21 cellular contexts compared by ENCODE assay signal in genomic region chr3:13561376-13561775, GRCh38. TPM values are rescaled to one million over a fixed set of nuclear protein-coding genes. Genes with fewer than 3 reads are reported as not detected.
A peak's percentile ranks its signal among the peaks of the same experiment; 100 is the strongest.
DNase-seq lines count a peak whose midpoint lies in the region; TF ChIP-seq lines count a peak whose summit lies in the region.
"Had no signal": no experiment of that assay in that cellular context is flagged by ENCODE, and none has a peak within 500 bp of the region (broad histone marks: within the 10 kb centered on the region; RNA-seq: fewer than 3 reads in every experiment).

No MANE protein-coding gene starts in this region.

- no peak overlapping the region for H3K9ac ChIP-seq in trophoblast cell (ENCODE audit: low read length)
- H3K9ac ChIP-seq in endodermal cell (ENCODE audit: extremely low read depth, low read length, poor library complexity, severe bottlenecking) = no peak overlapping the region

- H2BK5ac ChIP-seq in trophoblast cell (ENCODE audit: low read depth, low read length, poor library complexity) = no peak overlapping the region

- H3K4me3 Mint-ChIP-seq in chondrocyte (ENCODE audit: unreplicated experiment) (no peak overlapping the region), endodermal cell (no peak overlapping the region)
- H3K4me3 Mint-ChIP-seq: CD4-positive, alpha-beta T cell had no signal

- H3K4me1 ChIP-seq in trophoblast cell (ENCODE audit: control insufficient read depth in 1 of 2, insufficient read depth in 2 of 2, low read length in 2 of 2) = peaks cover 10 to 11% of the 10 kb centered on the region in 2 experiments
- peaks cover 3% of the 10 kb centered on the region for H3K4me1 ChIP-seq in endodermal cell (ENCODE audit: control insufficient read depth, insufficient read depth, low read length)
- H3K4me1 ChIP-seq: SJCRH30 had no signal

- no peak overlapping the region for H2AFZ ChIP-seq in trophoblast cell (ENCODE audit: insufficient read depth, low read length, poor library complexity)
- H2AFZ ChIP-seq: PC-9 had no signal

- no peak overlapping the region for H3K4me2 ChIP-seq in trophoblast cell (ENCODE audit: low read length)
- H3K4me2 ChIP-seq: PC-9 had no signal

- H3K27ac ChIP-seq in trophoblast cell (ENCODE audit: low read depth, low read length) = no peak overlapping the region
- H3K27ac ChIP-seq in endodermal cell (ENCODE audit: low read depth, low read length) = no peak overlapping the region
- H3K27ac ChIP-seq: PC-9, SJCRH30 had no signal

- H3K27me3 ChIP-seq in trophoblast cell (ENCODE audit: insufficient read depth, low read length) (no peaks in the 10 kb centered on the region), endodermal cell (ENCODE audit: control insufficient read depth, insufficient read depth, low read length, poor library complexity, severe bottlenecking) (no peaks in the 10 kb centered on the region)

- H3K36me3 Mint-ChIP-seq in chondrocyte (ENCODE audit: low read depth) (peaks cover 4% of the 10 kb centered on the region), endodermal cell (ENCODE audit: low read depth) (peaks cover 2% of the 10 kb centered on the region)

- H3K27me3 Mint-ChIP-seq in chondrocyte (ENCODE audit: low read depth) (no peaks in the 10 kb centered on the region), endodermal cell (ENCODE audit: insufficient read depth) (no peaks in the 10 kb centered on the region)

- H3K9me3 ChIP-seq in trophoblast cell (ENCODE audit: insufficient read depth, low read depth, low read length) (peaks cover 4% of the 10 kb centered on the region), endodermal cell (ENCODE audit: control insufficient read depth, low read length) (no peaks in the 10 kb centered on the region)
- H3K9me3 ChIP-seq: SJCRH30 had no signal

- H3K27ac Mint-ChIP-seq in chondrocyte (ENCODE audit: unreplicated experiment) (peak overlapping the region; percentile 87), endodermal cell (no peak overlapping the region)
- H3K27ac Mint-ChIP-seq: CD4-positive, alpha-beta T cell had no signal

- H3K4me3 ChIP-seq in trophoblast cell (ENCODE audit: low read depth, low read length) (no peak overlapping the region), endodermal cell (ENCODE audit: low read length) (no peak overlapping the region)
- H3K4me3 ChIP-seq: PC-9, SJCRH30 had no signal

- H3K18ac ChIP-seq in trophoblast cell (ENCODE audit: low read length) = no peak overlapping the region

- no peak for TF ChIP-seq CTCF in chondrocyte (IDR thresholded peaks at IDR 0.05)
- TF ChIP-seq CTCF in endodermal cell (conservative IDR thresholded peaks at IDR 0.05) = no peak

- H4K8ac ChIP-seq in trophoblast cell (ENCODE audit: low read depth, low read length) = no peak overlapping the region

- H3K4me1 Mint-ChIP-seq in chondrocyte (ENCODE audit: low read depth) (peaks cover 81% of the 10 kb centered on the region), endodermal cell (peaks cover 26% of the 10 kb centered on the region)

- no peaks in the 10 kb centered on the region for H3K36me3 ChIP-seq in trophoblast cell (ENCODE audit: control insufficient read depth in 1 of 2, insufficient read depth in 2 of 2, low read length in 2 of 2)
- H3K36me3 ChIP-seq in endodermal cell (ENCODE audit: control insufficient read depth, insufficient read depth, low read length) = no peaks in the 10 kb centered on the region
- H3K36me3 ChIP-seq: SJCRH30 had no signal

- no CpG with 5 or more reads among the region's 9 CpGs for WGBS in trophoblast cell (ENCODE audit: extremely low coverage, insufficient coverage, insufficient read length)
- WGBS in endodermal cell (ENCODE audit: insufficient coverage in 1 of 2, insufficient read length in 1 of 2), 2 experiments = 76 to 81% methylated on average over 8 to 9 of the region's 9 CpGs

- H2BK120ac ChIP-seq in trophoblast cell (ENCODE audit: insufficient read depth, low read length, poor library complexity) = no peak overlapping the region

- H4K12ac ChIP-seq in trophoblast cell (ENCODE audit: low read depth, low read length) = no peak overlapping the region

- no peak overlapping the region for H2AK5ac ChIP-seq in trophoblast cell (ENCODE audit: low read length)

- H4K91ac ChIP-seq in trophoblast cell (ENCODE audit: low read depth, low read length) = no peak overlapping the region

- H2BK12ac ChIP-seq in trophoblast cell (ENCODE audit: low read length) = no peak overlapping the region

- H3K79me1 ChIP-seq in trophoblast cell (ENCODE audit: low read length) = no peaks in the 10 kb centered on the region

- no peaks in the 10 kb centered on the region for H3K79me2 ChIP-seq in trophoblast cell (ENCODE audit: control insufficient read depth, insufficient read depth, low read length, poor library complexity)

- H3K9me3 Mint-ChIP-seq in chondrocyte (ENCODE audit: low read depth) = no peaks in the 10 kb centered on the region
- H3K9me3 Mint-ChIP-seq in endodermal cell = no peaks in the 10 kb centered on the region
- H3K9me3 Mint-ChIP-seq: CD4-positive, alpha-beta T cell had no signal

- H3K4ac ChIP-seq in trophoblast cell (ENCODE audit: low read depth, low read length) = no peak overlapping the region

- H3K23ac ChIP-seq in trophoblast cell (ENCODE audit: low read length) = no peak overlapping the region

- DNase-seq in ELR (ENCODE audit: low read depth) = peak; percentile 63
- peak; percentile 27 for DNase-seq in M059J (ENCODE audit: low read depth)
- DNase-seq in chondrocyte (ENCODE audit: low spot score) = no peak
- peak; percentile 96 to 99 for DNase-seq in trophoblast cell
- no peak for DNase-seq in C1 segment of cervical spinal cord (lab: John Stamatoyannopoulos, UW)
- DNase-seq in endodermal cell = no peak
- no peak for DNase-seq in NCI-H82 treated with DMSO at 0.1 percent for 48 hours (lab: John Stamatoyannopoulos, UW; ENCODE audit: unreplicated experiment)
- DNase-seq: CD4-positive, alpha-beta T cell; COR-L47; DMS 273 treated with DMSO at 0.1 percent for 48 hours; DMS79 treated with DMSO at 0.1 percent for 48 hours; GF-D8; IMR-90; Karpas-422; NCI-H1417 treated with DMSO at 0.1 percent for 48 hours; NCI-H187; NCI-H69; PC-9; SJCRH30 had no signal

- no peak overlapping the region for H3K14ac ChIP-seq in trophoblast cell (ENCODE audit: low read length)

RNA-seq across cellular contexts. Expression of gene FBLN2, which starts 12.5 kb away (rescaled TPM):
- total RNA-seq in M059J (2014; rRNA removed; shearing (Covaris generic)) = 0.30 and 1.2 TPM in 2 replicates
- total RNA-seq in chondrocyte (284 to 413 TPM (median 394 TPM) in 3 replicates), endodermal cell (100 to 1,000 TPM in 1 of 2 donors, 10 to 100 TPM in 1; 86.1 to 136 TPM)
- 15.9 and 19.7 TPM in 2 replicates for polyA plus RNA-seq in trophoblast cell (2013)
- polyA plus RNA-seq in endodermal cell (2013, experiment 1 of 2) = 68.2 TPM
- 78.4 TPM for polyA plus RNA-seq in endodermal cell (2013, experiment 2 of 2)
- total RNA-seq: MCF 10A, NCI-H460, SJCRH30 had no signal

Comparison
In these comparisons a context has a peak if more than half of its experiments do, and no peak if none do; other contexts are left out.
1. DNase-seq: peak in ELR (single experiment), M059J (single experiment) and trophoblast cell (2 of 2); none in chondrocyte (single experiment), C1 segment of cervical spinal cord (0 of 14), endodermal cell (single experiment) and NCI-H82 treated with DMSO at 0.1 percent for 48 hours (single experiment).
2. RNA of gene FBLN2, which starts 12.5 kb away (total RNA-seq): 284 to 413 TPM in chondrocyte and 86.1 to 136 TPM in endodermal cell; 0.30 to 1.2 TPM in M059J; every median in the first group is over 10 times any median in the second.